ENCODE assay signal across 9 cellular contexts in genomic region chr15:39583586-39584265, GRCh38. TPM values are rescaled to one million over a fixed set of nuclear protein-coding genes. Genes with fewer than 3 reads are reported as not detected.
DNase-seq lines count a peak whose midpoint lies in the region; ATAC-seq, FAIRE-seq and TF ChIP-seq lines count a peak whose summit lies in the region.
"Had no signal": no experiment of that assay in that cellular context is flagged by ENCODE, and none has a peak within 500 bp of the region (broad histone marks: within the 10 kb centered on the region; RNA-seq: fewer than 3 reads in every experiment).

No MANE protein-coding gene starts in this region.

- H3K9me3 Mint-ChIP-seq in activated T-cell treated with anti-CD3 and anti-CD28 coated beads, Interleukin-2, amount 50 U/mL, for 72 hours: no peaks in the 10 kb centered on the region

- no peaks in the 10 kb centered on the region for H3K9me3 ChIP-seq in left ventricle myocardium inferior (replicated peaks)

- H3K27ac ChIP-seq in left ventricle myocardium inferior (replicated peaks): peak overlapping the region; percentile 89

- H3K4me1 Mint-ChIP-seq in activated T-cell treated with anti-CD3 and anti-CD28 coated beads, Interleukin-2, amount 50 U/mL, for 72 hours (ENCODE audit: low read depth): peaks cover 21% of the 10 kb centered on the region

- DNase-seq in left ventricle myocardium inferior: no peak
- no peak for DNase-seq in cardiac septum (ENCODE audit: low spot score)
- peak; percentile 45 to 48 for DNase-seq in activated T-cell treated with anti-CD3 and anti-CD28 coated beads, Interleukin-2, amount 50 U/mL, for 72 hours
- DNase-seq in left kidney (ENCODE audit: low read depth, low spot score): peak; percentile 15
- DNase-seq in urothelium cell line (ENCODE audit: low spot score): peak; percentile 62
- DNase-seq in posterior cingulate gyrus: no peak
- DNase-seq in NCI-H2081 (lab: John Stamatoyannopoulos, UW): no peak

- peaks cover 86% of the 10 kb centered on the region for H3K4me1 ChIP-seq in left ventricle myocardium inferior

- peak overlapping the region; percentile 78 for H3K4me3 ChIP-seq in left ventricle myocardium inferior

- H3K4me3 Mint-ChIP-seq in activated T-cell treated with anti-CD3 and anti-CD28 coated beads, Interleukin-2, amount 50 U/mL, for 72 hours: no peak overlapping the region

- TF ChIP-seq CTCF in left ventricle myocardium inferior (IDR thresholded peaks at IDR 0.05; ENCODE audit: borderline replicate concordance): peak; percentile 51

- intact Hi-C loops in left ventricle myocardium inferior (cut with micrococcal nuclease) (loop anchor here (5.0 to 10.0 kb wide), 2 partner anchors 411 to 759 kb away; no protein-coding TSS in a partner anchor), cardiac septum (cut with DNase I) (loop anchor here (5.0 to 10.0 kb wide), 5 partner anchors 91 to 1589 kb away; no protein-coding TSS in a partner anchor), posterior cingulate gyrus (cut with DNase I) (loop anchor here (5.0 to 10.0 kb wide), 3 partner anchors 171 to 879 kb away; no protein-coding TSS in a partner anchor)

- H3K27ac Mint-ChIP-seq in activated T-cell treated with anti-CD3 and anti-CD28 coated beads, Interleukin-2, amount 50 U/mL, for 72 hours: no peak overlapping the region

- no peak for FAIRE-seq in urothelium cell line (lab: Jason Lieb, UNC)
- FAIRE-seq: GM18507 had no signal

- H3K27me3 ChIP-seq in left ventricle myocardium inferior (ENCODE audit: low read depth): peaks cover 4% of the 10 kb centered on the region

- no peaks in the 10 kb centered on the region for H3K36me3 Mint-ChIP-seq in activated T-cell treated with anti-CD3 and anti-CD28 coated beads, Interleukin-2, amount 50 U/mL, for 72 hours (ENCODE audit: insufficient read depth in 2 of 2)

- no peak for ATAC-seq in activated T-cell treated with anti-CD3 and anti-CD28 coated beads, Interleukin-2, amount 50 U/mL, for 72 hours (replicated peaks in 1 of 2)
- ATAC-seq in GM21723 (IDR thresholded peaks at IDR 0.05; ENCODE audit: unreplicated experiment): no peak

- H3K36me3 ChIP-seq in left ventricle myocardium inferior: peaks cover 56% of the 10 kb centered on the region

- peaks cover 59% of the 10 kb centered on the region for H3K27me3 Mint-ChIP-seq in activated T-cell treated with anti-CD3 and anti-CD28 coated beads, Interleukin-2, amount 50 U/mL, for 72 hours (ENCODE audit: low read depth)

RNA-seq across cellular contexts. Expression of gene THBS1, which starts 2.8 kb away (rescaled TPM):
- total RNA-seq in left ventricle myocardium inferior: 47.4 TPM
- total RNA-seq in cardiac septum: 283 TPM
- total RNA-seq in activated T-cell treated with anti-CD3 and anti-CD28 coated beads, Interleukin-2, amount 50 U/mL, for 72 hours: 1 to 10 TPM in 1 of 2 donors, under 1 TPM in 1; 0.99 to 1.3 TPM

Comparison
In these comparisons a context has a peak if more than half of its experiments do, and no peak if none do; other contexts are left out.
1. DNase-seq: peak in activated T-cell treated with anti-CD3 and anti-CD28 coated beads, Interleukin-2, amount 50 U/mL, for 72 hours (2 of 2), left kidney (single experiment) and urothelium cell line (single experiment); none in left ventricle myocardium inferior (single experiment), cardiac septum (single experiment), posterior cingulate gyrus (0 of 10) and NCI-H2081 (0 of 2).
2. RNA of gene THBS1, which starts 2.8 kb away (total RNA-seq): 283 TPM in cardiac septum (single experiment) and 47.4 TPM in left ventricle myocardium inferior (single experiment); 0.99 to 1.3 TPM in activated T-cell treated with anti-CD3 and anti-CD28 coated beads, Interleukin-2, amount 50 U/mL, for 72 hours; every median in the first group is over 10 times any median in the second.